18 cellular contexts compared by ENCODE assay signal in the genomic region with DNA sequence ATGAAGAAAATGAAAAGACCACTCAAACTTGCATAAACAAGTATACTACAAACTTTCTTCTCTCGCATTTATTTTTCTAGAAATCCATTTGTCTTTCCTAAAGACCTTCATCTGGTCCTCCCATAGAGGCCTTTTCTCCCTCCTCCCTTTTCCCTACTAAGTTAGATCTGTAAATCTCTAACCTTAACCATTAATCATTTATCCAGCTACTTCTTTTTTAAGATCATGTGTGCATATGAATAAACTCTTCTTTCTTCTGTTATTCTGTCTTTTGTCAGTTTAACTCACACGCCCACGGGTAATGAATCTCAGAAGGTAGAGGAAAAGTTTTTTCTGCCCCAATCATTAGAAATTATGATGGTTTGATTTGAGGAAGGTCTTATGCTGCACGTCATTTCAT. TPM values are rescaled to one million over a fixed set of nuclear protein-coding genes. Genes with fewer than 3 reads are reported as not detected.
DNase-seq lines count a peak whose midpoint lies in the region; ATAC-seq, FAIRE-seq and TF ChIP-seq lines count a peak whose summit lies in the region.
"Had no signal": no experiment of that assay in that cellular context is flagged by ENCODE, and none has a peak within 500 bp of the region (broad histone marks: within the 10 kb centered on the region; RNA-seq: fewer than 3 reads in every experiment).

No MANE protein-coding gene starts in this region.

- peak; percentile 45 for DNase-seq in Caki2 (ENCODE audit: low read depth)
- peak; percentile 15 for DNase-seq in RCC 7860 (ENCODE audit: low spot score)
- peak; percentile 62 for DNase-seq in kidney tubule cell (ENCODE audit: low spot score)
- DNase-seq in GM12892 (ENCODE audit: insufficient read length) = no peak
- no peak for DNase-seq in NCI-H69 (lab: John Stamatoyannopoulos, UW)
- DNase-seq: 8988T; CD8-positive, alpha-beta T cell; DMS 273 treated with DMSO at 0.1 percent for 48 hours; DMS53; DND-41; EL; HCEC 1CT had no signal

- FAIRE-seq in RCC 7860 (lab: Jason Lieb, UNC) = peak; percentile 85
- FAIRE-seq in GM12892 (lab: Jason Lieb, UNC) = no peak
- FAIRE-seq: GM12878, H54 had no signal

- no peak for TF ChIP-seq POLR2A in GM12892 (IDR thresholded peaks at IDR 0.05; ENCODE audit: low read depth, low read length)

- no peak for ATAC-seq in HG02610 (IDR thresholded peaks at IDR 0.05; ENCODE audit: unreplicated experiment)
- ATAC-seq in HG03139 (IDR thresholded peaks at IDR 0.05; ENCODE audit: unreplicated experiment) = no peak
- ATAC-seq: CD8-positive, alpha-beta T cell; GM12878 had no signal

- in situ Hi-C loops in Caki2 (cut with HindIII; ENCODE audit: low pct_unique_long_range_greater_than_20kb, low sequenced_read_pairs) = no loop called here

RNA-seq across cellular contexts. Expression of a gene that starts 48.7 kb away (rescaled TPM):
- 0.35 and 4.8 TPM in 2 replicates for total RNA-seq in Caki2 (2014; rRNA removed; shearing (Covaris generic); ENCODE audit: low replicate concordance)
- polyA plus RNA-seq in GM12892 (2012; ENCODE audit: missing spikeins) = 5.0 TPM
- total RNA-seq: A673, HT1080 had no signal

Comparison
In these comparisons a context has a peak if more than half of its experiments do, and no peak if none do; other contexts are left out.
1. DNase-seq: peak in Caki2 (single experiment), RCC 7860 (single experiment) and kidney tubule cell (single experiment); none in GM12892 (single experiment) and NCI-H69 (single experiment).